In the genomic region with DNA sequence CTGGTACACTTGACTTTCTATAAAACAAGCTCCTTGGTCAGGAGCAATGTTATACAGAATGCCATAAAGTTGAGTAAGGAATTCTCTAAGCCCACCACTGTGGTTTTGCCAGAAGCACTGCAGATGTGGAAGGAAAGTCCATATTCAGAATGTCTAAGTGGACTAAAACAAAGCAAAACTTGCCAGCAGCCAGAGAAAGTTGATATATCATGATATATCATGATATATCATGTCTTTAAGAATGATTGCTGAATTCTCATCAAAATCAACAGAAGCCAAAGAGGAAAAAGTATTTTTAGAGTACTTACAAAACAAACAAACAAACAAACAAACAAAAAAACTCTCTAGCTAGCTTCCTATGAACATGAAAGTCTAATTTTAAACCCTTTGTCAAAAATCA, we compare ENCODE assay signal across 25 cellular contexts.
DNase-seq lines count a peak whose midpoint lies in the region; ATAC-seq and TF ChIP-seq lines count a peak whose summit lies in the region.
"Had no signal": no experiment of that assay in that cellular context is flagged by ENCODE, and none has a peak within 500 bp of the region (broad histone marks: within the 10 kb centered on the region; RNA-seq: fewer than 3 reads in every experiment).

No MANE protein-coding gene starts in this region.

- H3K27ac Mint-ChIP-seq in activated CD8-positive, alpha-beta memory T cell treated with anti-CD3 and anti-CD28 coated beads, Interleukin-2, amount 10 ng/mL, durations not matched to agents 7 days and 5 days, result peak overlapping the region; percentile 76
- peak overlapping the region; percentile 94 for H3K27ac Mint-ChIP-seq in activated naive CD8-positive, alpha-beta T cell treated with anti-CD3 and anti-CD28 coated beads, Interleukin-2, amount 10 ng/mL, durations not matched to agents 7 days and 5 days
- H3K27ac Mint-ChIP-seq: H9; memory B cell; stimulated activated memory B cell treated with anti-CD40 and anti-IgM and Interleukin-4, amounts not matched to agents 10 μg/mL and 1 μg/mL and 100 μg/mL, for 72 hours had no signal

- H3K4me2 ChIP-seq in MM.1S (ENCODE audit: low read depth, low read length), result 0 out of 2 replicates have a peak overlapping the region, but pooled peaks have one; percentile 55
- H3K4me2 ChIP-seq: BLaER1 treated with 17β-estradiol and CSF1 and Interleukin-3, amounts not matched to agents 10 nM and 100 nM; smooth muscle cell had no signal

- no peak for TF ChIP-seq EP300 in stomach (IDR thresholded peaks at IDR 0.05)

- TF ChIP-seq CTCF in MM.1S (IDR thresholded peaks at IDR 0.05; ENCODE audit: low read length), result no peak
- no peak for TF ChIP-seq CTCF in stomach (IDR thresholded peaks at IDR 0.05)

- no peaks in the 10 kb centered on the region for H3K9me3 Mint-ChIP-seq in activated CD8-positive, alpha-beta memory T cell treated with anti-CD3 and anti-CD28 coated beads, Interleukin-2, amount 10 ng/mL, durations not matched to agents 7 days and 5 days (ENCODE audit: low read depth)
- no peaks in the 10 kb centered on the region for H3K9me3 Mint-ChIP-seq in activated naive CD8-positive, alpha-beta T cell treated with anti-CD3 and anti-CD28 coated beads, Interleukin-2, amount 10 ng/mL, durations not matched to agents 7 days and 5 days
- H3K9me3 Mint-ChIP-seq: central memory CD8-positive, alpha-beta T cell; H9; stimulated activated memory B cell treated with anti-CD40 and anti-IgM and Interleukin-4, amounts not matched to agents 10 μg/mL and 1 μg/mL and 100 μg/mL, for 72 hours had no signal

- H3K4me3 ChIP-seq in MM.1S (ENCODE audit: low read length) (no peak overlapping the region), stomach (no peak overlapping the region)
- H3K4me3 ChIP-seq: BLaER1 treated with 17β-estradiol and CSF1 and Interleukin-3, amounts not matched to agents 10 nM and 100 nM; dorsolateral prefrontal cortex; heart right ventricle; SK-N-MC; smooth muscle cell; tibial nerve had no signal

- no peaks in the 10 kb centered on the region for H3K27me3 ChIP-seq in MM.1S (replicated peaks; ENCODE audit: insufficient read depth, low read length)
- no peaks in the 10 kb centered on the region for H3K27me3 ChIP-seq in stomach
- H3K27me3 ChIP-seq: heart right ventricle, tibial nerve had no signal

- CTCF ChIA-PET in activated CD8-positive, alpha-beta memory T cell treated with anti-CD3 and anti-CD28 coated beads, Interleukin-2, amount 10 ng/mL, durations not matched to agents 7 days and 5 days (lab: Charles Lee), result interaction anchor here (1.2 to 2.5 kb wide), 5 partner anchors 11 to 70 kb away, joined by 3 to 6 read pairs (median 4); no protein-coding TSS in a partner anchor

- H3K9me3 ChIP-seq in MM.1S (replicated peaks; ENCODE audit: insufficient read depth, low read length) (no peaks in the 10 kb centered on the region), stomach (no peaks in the 10 kb centered on the region)
- H3K9me3 ChIP-seq: BLaER1 treated with 17β-estradiol and CSF1 and Interleukin-3, amounts not matched to agents 10 nM and 100 nM; heart right ventricle had no signal

- H2AFZ ChIP-seq in MM.1S (ENCODE audit: low read length), result no peak overlapping the region

- H3K9ac ChIP-seq in MM.1S (ENCODE audit: low read length), result no peak overlapping the region
- H3K9ac ChIP-seq: BLaER1 treated with 17β-estradiol and CSF1 and Interleukin-3, amounts not matched to agents 10 nM and 100 nM had no signal

- no peaks in the 10 kb centered on the region for H3K36me3 Mint-ChIP-seq in activated CD8-positive, alpha-beta memory T cell treated with anti-CD3 and anti-CD28 coated beads, Interleukin-2, amount 10 ng/mL, durations not matched to agents 7 days and 5 days
- H3K36me3 Mint-ChIP-seq in activated naive CD8-positive, alpha-beta T cell treated with anti-CD3 and anti-CD28 coated beads, Interleukin-2, amount 10 ng/mL, durations not matched to agents 7 days and 5 days, result no peaks in the 10 kb centered on the region
- H3K36me3 Mint-ChIP-seq: memory B cell; stimulated activated memory B cell treated with anti-CD40 and anti-IgM and Interleukin-4, amounts not matched to agents 10 μg/mL and 1 μg/mL and 100 μg/mL, for 72 hours had no signal

- H3K27ac ChIP-seq in MM.1S (ENCODE audit: low read length) (no peak overlapping the region), stomach (peak overlapping the region in 3 of 5 donors; percentile 75 to 81 (median 77))
- H3K27ac ChIP-seq: BLaER1 treated with 17β-estradiol and CSF1 and Interleukin-3, amounts not matched to agents 10 nM and 100 nM; dorsolateral prefrontal cortex; heart right ventricle; SK-N-MC had no signal

- DNase-seq in activated CD8-positive, alpha-beta memory T cell treated with anti-CD3 and anti-CD28 coated beads, Interleukin-2, amount 10 ng/mL, durations not matched to agents 7 days and 5 days, result no peak
- no peak for DNase-seq in activated CD8-positive, alpha-beta memory T cell treated with anti-CD3 and anti-CD28 coated beads, Interleukin-2, amount 50 U/mL, for 48 hours
- DNase-seq in MM.1S (no peak), stomach (no peak), iPS-NIHi11 (ENCODE audit: low spot score) (no peak)
- no peak for DNase-seq in activated naive CD8-positive, alpha-beta T cell treated with anti-CD3 and anti-CD28 coated beads, Interleukin-2, amount 10 ng/mL, durations not matched to agents 7 days and 5 days
- DNase-seq: activated CD4-positive, CD25-positive, alpha-beta regulatory T cell; activated gamma-delta T cell treated with Interleukin-2 at 50 U/mL for 16 hours; dorsolateral prefrontal cortex; H9; heart right ventricle; left colon; NCI-H146; NCI-H524; nucleus accumbens; RPMI8226 had no signal

- H3K9me2 ChIP-seq in MM.1S (replicated peaks; ENCODE audit: insufficient read depth, low read length), result no peaks in the 10 kb centered on the region

- H3K4me1 ChIP-seq in MM.1S (ENCODE audit: low read length), result peaks cover 39% of the 10 kb centered on the region
- peaks cover 0 to 48% (median 10%) of the 10 kb centered on the region in 4 donors for H3K4me1 ChIP-seq in stomach
- H3K4me1 ChIP-seq: BLaER1 treated with 17β-estradiol and CSF1 and Interleukin-3, amounts not matched to agents 10 nM and 100 nM had no signal

- H3K36me3 ChIP-seq in MM.1S (replicated peaks; ENCODE audit: insufficient read depth, low read length), result no peaks in the 10 kb centered on the region
- no peaks in the 10 kb centered on the region for H3K36me3 ChIP-seq in stomach
- H3K36me3 ChIP-seq: BLaER1 treated with 17β-estradiol and CSF1 and Interleukin-3, amounts not matched to agents 10 nM and 100 nM; heart right ventricle; tibial nerve had no signal

- no peaks in the 10 kb centered on the region for H4K20me1 ChIP-seq in MM.1S (ENCODE audit: insufficient read depth, low read length)
- H4K20me1 ChIP-seq: BLaER1 treated with 17β-estradiol and CSF1 and Interleukin-3, amounts not matched to agents 10 nM and 100 nM had no signal

- peaks cover 33% of the 10 kb centered on the region for H3K4me1 Mint-ChIP-seq in activated CD8-positive, alpha-beta memory T cell treated with anti-CD3 and anti-CD28 coated beads, Interleukin-2, amount 10 ng/mL, durations not matched to agents 7 days and 5 days
- peaks cover 23% of the 10 kb centered on the region for H3K4me1 Mint-ChIP-seq in activated naive CD8-positive, alpha-beta T cell treated with anti-CD3 and anti-CD28 coated beads, Interleukin-2, amount 10 ng/mL, durations not matched to agents 7 days and 5 days
- H3K4me1 Mint-ChIP-seq: stimulated activated memory B cell treated with anti-CD40 and anti-IgM and Interleukin-4, amounts not matched to agents 10 μg/mL and 1 μg/mL and 100 μg/mL, for 72 hours had no signal

- intact Hi-C loops in stomach (cut with DNase I; ENCODE audit: low total_unique reads), result no loop called here

- no peaks in the 10 kb centered on the region for H3K27me3 Mint-ChIP-seq in activated CD8-positive, alpha-beta memory T cell treated with anti-CD3 and anti-CD28 coated beads, Interleukin-2, amount 10 ng/mL, durations not matched to agents 7 days and 5 days
- H3K27me3 Mint-ChIP-seq in activated naive CD8-positive, alpha-beta T cell treated with anti-CD3 and anti-CD28 coated beads, Interleukin-2, amount 10 ng/mL, durations not matched to agents 7 days and 5 days, result no peaks in the 10 kb centered on the region
- H3K27me3 Mint-ChIP-seq: central memory CD8-positive, alpha-beta T cell had no signal

- TF ChIP-seq POLR2A in stomach (IDR thresholded peaks at IDR 0.05), result no peak

- POLR2A ChIA-PET in activated naive CD8-positive, alpha-beta T cell treated with anti-CD3 and anti-CD28 coated beads, Interleukin-2, amount 10 ng/mL, durations not matched to agents 7 days and 5 days (lab: Charles Lee), result interaction anchor here (1.2 to 1.7 kb wide), 4 partner anchors 9 to 458 kb away, joined by 3 to 8 read pairs (median 4); no protein-coding TSS in a partner anchor

- H3F3A ChIP-seq in MM.1S (ENCODE audit: insufficient read depth, low read length), result 0 out of 2 replicates have a peak, but pooled peaks cover 10% of the 10 kb centered on the region

- ATAC-seq in activated CD8-positive, alpha-beta memory T cell treated with anti-CD3 and anti-CD28 coated beads, Interleukin-2, amount 10 ng/mL, durations not matched to agents 7 days and 5 days, result no peak
- no peak for ATAC-seq in activated naive CD8-positive, alpha-beta T cell treated with anti-CD3 and anti-CD28 coated beads, Interleukin-2, amount 10 ng/mL, durations not matched to agents 7 days and 5 days (ENCODE audit: low read depth)
- no peak for ATAC-seq in HG02642 (IDR thresholded peaks at IDR 0.05; ENCODE audit: poor library complexity, unreplicated experiment)
- no peak for ATAC-seq in GM19324 (IDR thresholded peaks at IDR 0.05; ENCODE audit: low FRiP score, unreplicated experiment)
- ATAC-seq: heart right ventricle; left colon; stimulated activated memory B cell treated with anti-CD40 and anti-IgM and Interleukin-4, amounts not matched to agents 10 μg/mL and 1 μg/mL and 100 μg/mL, for 72 hours had no signal

- no peak overlapping the region for H3K4me3 Mint-ChIP-seq in activated CD8-positive, alpha-beta memory T cell treated with anti-CD3 and anti-CD28 coated beads, Interleukin-2, amount 10 ng/mL, durations not matched to agents 7 days and 5 days
- H3K4me3 Mint-ChIP-seq in activated naive CD8-positive, alpha-beta T cell treated with anti-CD3 and anti-CD28 coated beads, Interleukin-2, amount 10 ng/mL, durations not matched to agents 7 days and 5 days, result peak overlapping the region; percentile 60
- H3K4me3 Mint-ChIP-seq: central memory CD8-positive, alpha-beta T cell; H9; memory B cell; stimulated activated memory B cell treated with anti-CD40 and anti-IgM and Interleukin-4, amounts not matched to agents 10 μg/mL and 1 μg/mL and 100 μg/mL, for 72 hours had no signal

- H3K79me2 ChIP-seq in MM.1S (ENCODE audit: low read length), result no peaks in the 10 kb centered on the region
